In genomic region chr3:33392703-33393125, GRCh38 we compare ENCODE assay signal across 9 cellular contexts. TPM values are rescaled to one million over a fixed set of nuclear protein-coding genes. Genes with fewer than 3 reads are reported as not detected.
DNase-seq lines count a peak whose midpoint lies in the region; ATAC-seq and TF ChIP-seq lines count a peak whose summit lies in the region.
"Had no signal": no experiment of that assay in that cellular context is flagged by ENCODE, and none has a peak within 500 bp of the region (broad histone marks: within the 10 kb centered on the region; RNA-seq: fewer than 3 reads in every experiment).

No MANE protein-coding gene starts in this region.

- intact Hi-C loops in mucosa of descending colon (cut with DNase I, micrococcal nuclease) = no loop called here

- DNase-seq in AG09309 (ENCODE audit: low read depth) (peak; percentile 89), HPDE6-E6E7 (ENCODE audit: extremely low spot score) (peak; percentile 13), astrocyte of the cerebellum (ENCODE audit: low read depth) (peak; percentile 70), iris pigment epithelial cell (ENCODE audit: low read depth) (peak; percentile 88), ecto neural progenitor cell (ENCODE audit: low spot score) (no peak), mucosa of descending colon (no peak), NCI-H1417 treated with DMSO at 0.1 percent for 48 hours (lab: John Stamatoyannopoulos, UW) (no peak)
- DNase-seq: stimulated activated CD4-positive, alpha-beta T cell treated with anti-CD3 and anti-CD28 coated beads, Interleukin-1b, Interleukin-23, amount 100 ng/mL, for 48 hours had no signal

- H3K4me1 ChIP-seq in mucosa of descending colon (ENCODE audit: low read depth) = no peaks in the 10 kb centered on the region

- in situ Hi-C loops in astrocyte of the cerebellum (cut with HindIII; ENCODE audit: low sequenced_read_pairs) = no loop called here

- H3K4me3 ChIP-seq in AG09309 (ENCODE audit: control insufficient read depth, low read depth, low read length) (no peak overlapping the region), astrocyte of the cerebellum (ENCODE audit: low read depth, low read length) (no peak overlapping the region), mucosa of descending colon (no peak overlapping the region)

- TF ChIP-seq CTCF in AG09309 (IDR thresholded peaks at IDR 0.05; ENCODE audit: control insufficient read depth, insufficient read depth, low read depth, low read length, missing control alignments) (no peak), astrocyte of the cerebellum (IDR thresholded peaks at IDR 0.05; ENCODE audit: low read depth, low read length, missing control alignments) (no peak), mucosa of descending colon (IDR thresholded peaks at IDR 0.05) (no peak)

- H3K9me3 ChIP-seq in mucosa of descending colon = no peaks in the 10 kb centered on the region

- ATAC-seq in HG02759 (IDR thresholded peaks at IDR 0.05; ENCODE audit: unreplicated experiment) (no peak), mucosa of descending colon (no peak)

- H3K36me3 ChIP-seq in mucosa of descending colon (ENCODE audit: low read depth) = peaks cover 3% of the 10 kb centered on the region

RNA-seq across cellular contexts. Expression of gene UBP1, which starts 47.5 kb away (rescaled TPM):
- 10 to 100 TPM; 62.1 to 90.9 (median 64.3) TPM for total RNA-seq in mucosa of descending colon

Comparison
In these comparisons a context has a peak if more than half of its experiments do, and no peak if none do; other contexts are left out.
1. DNase-seq: peak in AG09309 (single experiment), HPDE6-E6E7 (single experiment), astrocyte of the cerebellum (single experiment) and iris pigment epithelial cell (single experiment); none in ecto neural progenitor cell (single experiment), mucosa of descending colon (0 of 3) and NCI-H1417 treated with DMSO at 0.1 percent for 48 hours (single experiment).